8 cellular contexts compared by ENCODE assay signal in the genomic region with DNA sequence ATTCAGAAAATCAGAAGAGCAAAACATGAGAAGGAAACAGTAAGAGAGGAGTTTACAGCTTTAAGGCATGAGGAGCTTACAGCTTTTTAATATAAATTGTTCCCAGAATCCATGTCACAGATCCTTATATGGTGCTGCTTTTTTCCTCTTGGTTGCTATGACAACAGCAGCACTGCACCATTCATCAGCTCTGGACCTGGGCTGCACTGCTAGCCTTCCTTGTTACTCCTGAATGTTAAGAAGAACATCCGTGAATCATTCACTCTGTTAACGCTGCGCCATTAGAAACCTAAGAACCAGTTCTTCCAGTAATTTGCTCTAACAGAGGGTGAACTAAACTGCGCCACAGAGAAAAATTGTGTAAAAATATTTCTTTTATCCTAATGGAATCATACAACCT.
A peak's percentile ranks its signal among the peaks of the same experiment; 100 is the strongest.
DNase-seq lines count a peak whose midpoint lies in the region; ATAC-seq and TF ChIP-seq lines count a peak whose summit lies in the region.

No MANE protein-coding gene starts in this region.

- no peak overlapping the region for H2BK120ac ChIP-seq in mesendoderm (ENCODE audit: low read depth, low read length)

- H2AK5ac ChIP-seq in mesendoderm (ENCODE audit: low read length): no peak overlapping the region

- H3K27ac Mint-ChIP-seq in activated CD8-positive, alpha-beta memory T cell treated with anti-CD3 and anti-CD28 coated beads, Interleukin-2, amount 10 ng/mL, durations not matched to agents 7 days and 5 days: no peak overlapping the region

- H3K56ac ChIP-seq in mesendoderm (ENCODE audit: low read length): no peak overlapping the region

- H3K9ac ChIP-seq in mesendoderm (ENCODE audit: low read length): no peak overlapping the region

- H3K4me2 ChIP-seq in mesendoderm (ENCODE audit: low read length): no peak overlapping the region

- no CpG with 5 or more reads among the region's 4 CpGs for WGBS in mesendoderm (ENCODE audit: extremely low coverage, insufficient coverage, low lambda C conversion rate)

- intact Hi-C loops in left ventricle myocardium inferior (cut with micrococcal nuclease): no loop called here

- no peak overlapping the region for H3K4ac ChIP-seq in mesendoderm (ENCODE audit: low read depth, low read length)

- no peaks in the 10 kb centered on the region for H3K36me3 Mint-ChIP-seq in activated CD8-positive, alpha-beta memory T cell treated with anti-CD3 and anti-CD28 coated beads, Interleukin-2, amount 10 ng/mL, durations not matched to agents 7 days and 5 days

- no peaks in the 10 kb centered on the region for H3K4me1 ChIP-seq in mesendoderm (ENCODE audit: control insufficient read depth, low read depth, low read length)
- H3K4me1 ChIP-seq in left ventricle myocardium inferior: no peaks in the 10 kb centered on the region

- H3K27ac ChIP-seq in mesendoderm (ENCODE audit: low read depth, low read length) (no peak overlapping the region), left ventricle myocardium inferior (replicated peaks) (no peak overlapping the region)

- no peaks in the 10 kb centered on the region for H3K36me3 ChIP-seq in mesendoderm (ENCODE audit: control insufficient read depth, insufficient read depth, low read length)
- no peaks in the 10 kb centered on the region for H3K36me3 ChIP-seq in left ventricle myocardium inferior

- H3K4me1 Mint-ChIP-seq in activated CD8-positive, alpha-beta memory T cell treated with anti-CD3 and anti-CD28 coated beads, Interleukin-2, amount 10 ng/mL, durations not matched to agents 7 days and 5 days: no peaks in the 10 kb centered on the region

- H3K4me3 ChIP-seq in mesendoderm (ENCODE audit: low read length): no peak overlapping the region
- no peak overlapping the region for H3K4me3 ChIP-seq in left ventricle myocardium inferior

- ATAC-seq in GM18502 (IDR thresholded peaks at IDR 0.05; ENCODE audit: poor library complexity, unreplicated experiment) (no peak), GM18868 (IDR thresholded peaks at IDR 0.05; ENCODE audit: unreplicated experiment) (no peak)
- no peak for ATAC-seq in activated CD8-positive, alpha-beta memory T cell treated with anti-CD3 and anti-CD28 coated beads, Interleukin-2, amount 10 ng/mL, durations not matched to agents 7 days and 5 days

- no peak overlapping the region for H2BK5ac ChIP-seq in mesendoderm (ENCODE audit: low read length)

- no peak overlapping the region for H2BK15ac ChIP-seq in mesendoderm (replicated peaks; ENCODE audit: low read depth)

- no peaks in the 10 kb centered on the region for H3K9me3 Mint-ChIP-seq in activated CD8-positive, alpha-beta memory T cell treated with anti-CD3 and anti-CD28 coated beads, Interleukin-2, amount 10 ng/mL, durations not matched to agents 7 days and 5 days (ENCODE audit: low read depth)

- H3K27me3 Mint-ChIP-seq in activated CD8-positive, alpha-beta memory T cell treated with anti-CD3 and anti-CD28 coated beads, Interleukin-2, amount 10 ng/mL, durations not matched to agents 7 days and 5 days: no peaks in the 10 kb centered on the region

- H3K4me3 Mint-ChIP-seq in activated CD8-positive, alpha-beta memory T cell treated with anti-CD3 and anti-CD28 coated beads, Interleukin-2, amount 10 ng/mL, durations not matched to agents 7 days and 5 days: no peak overlapping the region

- in situ Hi-C loops in Caki2 (cut with HindIII; ENCODE audit: low pct_unique_long_range_greater_than_20kb, low sequenced_read_pairs): no loop called here

- TF ChIP-seq CTCF in left ventricle myocardium inferior (IDR thresholded peaks at IDR 0.05; ENCODE audit: borderline replicate concordance): no peak

- H4K5ac ChIP-seq in mesendoderm (ENCODE audit: low read length): no peak overlapping the region

- no peaks in the 10 kb centered on the region for H3K79me2 ChIP-seq in mesendoderm (ENCODE audit: control insufficient read depth, insufficient read depth, low read length)

- H3K23ac ChIP-seq in mesendoderm (ENCODE audit: low read length): no peak overlapping the region

- no peaks in the 10 kb centered on the region for H3K79me1 ChIP-seq in mesendoderm (ENCODE audit: low read length)

- H3K9me3 ChIP-seq in left ventricle myocardium inferior (replicated peaks): no peaks in the 10 kb centered on the region

- DNase-seq in Caki2 (ENCODE audit: low read depth) (peak; percentile 4), NCI-H1436 (lab: John Stamatoyannopoulos, UW) (peak; percentile 61), cerebellum (ENCODE audit: low spot score) (peak; percentile 24), mesendoderm (peak; percentile 58), left ventricle myocardium inferior (no peak)
- no peak for DNase-seq in activated CD8-positive, alpha-beta memory T cell treated with anti-CD3 and anti-CD28 coated beads, Interleukin-2, amount 10 ng/mL, durations not matched to agents 7 days and 5 days

- H3K27me3 ChIP-seq in mesendoderm (ENCODE audit: insufficient read depth, low read length, poor library complexity): no peaks in the 10 kb centered on the region
- no peaks in the 10 kb centered on the region for H3K27me3 ChIP-seq in left ventricle myocardium inferior (ENCODE audit: low read depth)

- CTCF ChIA-PET in activated CD8-positive, alpha-beta memory T cell treated with anti-CD3 and anti-CD28 coated beads, Interleukin-2, amount 10 ng/mL, durations not matched to agents 7 days and 5 days (lab: Charles Lee): interaction anchor here (1.2 kb wide), 1 partner anchor 10 kb away, joined by 3 read pairs; no protein-coding TSS in a partner anchor

- H4K8ac ChIP-seq in mesendoderm (ENCODE audit: low read depth, low read length): no peak overlapping the region

- H3K18ac ChIP-seq in mesendoderm (ENCODE audit: low read length): no peak overlapping the region

Comparison
In these comparisons a context has a peak if more than half of its experiments do, and no peak if none do; other contexts are left out.
1. DNase-seq: peak in Caki2 (single experiment), NCI-H1436 (single experiment), cerebellum (single experiment) and mesendoderm (single experiment); none in left ventricle myocardium inferior (single experiment) and activated CD8-positive, alpha-beta memory T cell treated with anti-CD3 and anti-CD28 coated beads, Interleukin-2, amount 10 ng/mL, durations not matched to agents 7 days and 5 days (single experiment).